Comparison of ENCODE assay signal across 8 cellular contexts in genomic region chr4:112284662-112285411, GRCh38. TPM values are rescaled to one million over a fixed set of nuclear protein-coding genes. Genes with fewer than 3 reads are reported as not detected.
A peak's percentile ranks its signal among the peaks of the same experiment; 100 is the strongest.
DNase-seq lines count a peak whose midpoint lies in the region; ATAC-seq and TF ChIP-seq lines count a peak whose summit lies in the region.

No MANE protein-coding gene starts in this region.

- H3K27me3 ChIP-seq in DOHH2 (ENCODE audit: control insufficient read depth, low read length): no peaks in the 10 kb centered on the region
- no peaks in the 10 kb centered on the region for H3K27me3 ChIP-seq in left ventricle myocardium inferior (ENCODE audit: low read depth)
- no peaks in the 10 kb centered on the region for H3K27me3 ChIP-seq in psoas muscle (ENCODE audit: insufficient read depth in 3 of 3, low read length in 2 of 3)

- peak in 3 of 4 donors; percentile 32 to 70 (median 41) for ATAC-seq in psoas muscle
- ATAC-seq in HG02884 (IDR thresholded peaks at IDR 0.05; ENCODE audit: unreplicated experiment): no peak
- ATAC-seq in GM19463 (IDR thresholded peaks at IDR 0.05; ENCODE audit: unreplicated experiment): no peak

- H3K27ac Mint-ChIP-seq in activated naive CD4-positive, alpha-beta T cell treated with anti-CD3 and anti-CD28 coated beads, Interleukin-2, amount 50 U/mL, for 24 hours: peak overlapping the region; percentile 91

- peaks cover 75% of the 10 kb centered on the region for H3K79me2 ChIP-seq in DOHH2 (ENCODE audit: control insufficient read depth, low read length)

- no peaks in the 10 kb centered on the region for H3K9me3 Mint-ChIP-seq in activated naive CD4-positive, alpha-beta T cell treated with anti-CD3 and anti-CD28 coated beads, Interleukin-2, amount 50 U/mL, for 24 hours

- H3K36me3 ChIP-seq in DOHH2 (ENCODE audit: control insufficient read depth, low read length) (peaks cover 74% of the 10 kb centered on the region), left ventricle myocardium inferior (no peaks in the 10 kb centered on the region), psoas muscle (ENCODE audit: insufficient read depth in 1 of 2, low read depth in 1 of 2) (no peaks in the 10 kb centered on the region)

- no peak for DNase-seq in left ventricle myocardium inferior
- no peak for DNase-seq in psoas muscle
- DNase-seq in OCI-M2 (lab: John Stamatoyannopoulos, UW; ENCODE audit: unreplicated experiment): no peak

- peak overlapping the region; percentile 87 for H3K4me2 ChIP-seq in DOHH2 (ENCODE audit: low read length)

- H3K4me3 ChIP-seq in DOHH2 (ENCODE audit: low read length) (peak overlapping the region; percentile 100), left ventricle myocardium inferior (peak overlapping the region; percentile 92), psoas muscle (peak overlapping the region; percentile 86)

- H3K4me1 Mint-ChIP-seq in activated naive CD4-positive, alpha-beta T cell treated with anti-CD3 and anti-CD28 coated beads, Interleukin-2, amount 50 U/mL, for 24 hours: peaks cover 86% of the 10 kb centered on the region

- no peak for TF ChIP-seq EP300 in Ishikawa (IDR thresholded peaks at IDR 0.05; ENCODE audit: borderline replicate concordance)

- H3K27ac ChIP-seq in DOHH2 (ENCODE audit: low read depth, low read length) (peak overlapping the region; percentile 100), left ventricle myocardium inferior (replicated peaks) (peak overlapping the region; percentile 75), psoas muscle (peak overlapping the region; percentile 51)

- peaks cover 52% of the 10 kb centered on the region for H3F3A ChIP-seq in DOHH2 (ENCODE audit: control insufficient read depth, insufficient read depth)

- intact Hi-C loops in left ventricle myocardium inferior (cut with micrococcal nuclease) (no loop called here), psoas muscle (cut with DNase I) (no loop called here)

- WGBS in psoas muscle, 3 donors: 1 to 4% (median 1%) methylated on average over 15 of the region's 15 CpGs

- peaks cover 11% of the 10 kb centered on the region; the same call in 1 of the 2 replicates for H4K20me1 ChIP-seq in DOHH2 (ENCODE audit: control insufficient read depth, insufficient read depth, low read depth, low read length)

- TF ChIP-seq CTCF in DOHH2 (IDR thresholded peaks at IDR 0.05; ENCODE audit: low read depth, low read length, poor library complexity, severe bottlenecking) (no peak), left ventricle myocardium inferior (IDR thresholded peaks at IDR 0.05; ENCODE audit: borderline replicate concordance) (no peak), psoas muscle (IDR thresholded peaks at IDR 0.05) (no peak)

- peak overlapping the region; percentile 96 for H3K4me3 Mint-ChIP-seq in activated naive CD4-positive, alpha-beta T cell treated with anti-CD3 and anti-CD28 coated beads, Interleukin-2, amount 50 U/mL, for 24 hours

- no peaks in the 10 kb centered on the region for H3K9me2 ChIP-seq in DOHH2 (replicated peaks; ENCODE audit: control insufficient read depth, low read length)

- H3K9me3 ChIP-seq in DOHH2 (ENCODE audit: control insufficient read depth, insufficient read depth, low read length) (peaks cover 28% of the 10 kb centered on the region), left ventricle myocardium inferior (replicated peaks) (no peaks in the 10 kb centered on the region), psoas muscle (no peaks in the 10 kb centered on the region)

- no peaks in the 10 kb centered on the region for H3K27me3 Mint-ChIP-seq in activated naive CD4-positive, alpha-beta T cell treated with anti-CD3 and anti-CD28 coated beads, Interleukin-2, amount 50 U/mL, for 24 hours

- peaks cover 10% of the 10 kb centered on the region for H3K36me3 Mint-ChIP-seq in activated naive CD4-positive, alpha-beta T cell treated with anti-CD3 and anti-CD28 coated beads, Interleukin-2, amount 50 U/mL, for 24 hours

- H3K4me1 ChIP-seq in DOHH2 (ENCODE audit: control insufficient read depth, low read length) (peaks cover 81% of the 10 kb centered on the region), left ventricle myocardium inferior (peaks cover 47% of the 10 kb centered on the region), psoas muscle (peaks cover 7% of the 10 kb centered on the region)

- no peak for TF ChIP-seq RAD21 in Ishikawa (IDR thresholded peaks at IDR 0.05; ENCODE audit: low read depth)

TF ChIP-seq in Ishikawa, 13 proteins besides CTCF, POLR2A, EP300 and RAD21:
- TF ChIP-seq YY1 (IDR thresholded peaks at IDR 0.05; ENCODE audit: low read depth): no peak
- TF ChIP-seq NFIC (IDR thresholded peaks at IDR 0.05): no peak
- TF ChIP-seq TCF12 (IDR thresholded peaks at IDR 0.05; ENCODE audit: low read depth): no peak
- TF ChIP-seq ZBTB7A (IDR thresholded peaks at IDR 0.05; ENCODE audit: low read depth): peak; percentile 55; the same call in 1 of the 2 replicates
TF ChIP-seq in Ishikawa: peak in this region for 1.

RNA-seq across cellular contexts. Expression of gene TIFA, which starts 0.9 kb away (rescaled TPM):
- total RNA-seq in left ventricle myocardium inferior: 16.1 TPM
- 1 to 10 TPM; 1.7 to 3.3 (median 2.2) TPM for total RNA-seq in psoas muscle
- 1 to 10 TPM in 2 of 3 donors, under 1 TPM in 1; 1.00 to 4.2 (median 1.4) TPM for polyA plus RNA-seq in psoas muscle

RNA-seq across cellular contexts. Expression of gene ALPK1, which starts 12.3 kb away (rescaled TPM):
- total RNA-seq in left ventricle myocardium inferior (3.1 TPM), psoas muscle (10 to 100 TPM in 1 of 4 donors, 1 to 10 TPM in 3; 2.3 to 11.0 (median 4.0) TPM)
- 1 to 10 TPM in 2 of 3 donors, under 1 TPM in 1; 0.72 to 3.1 (median 1.6) TPM for polyA plus RNA-seq in psoas muscle

RNA-seq across cellular contexts. Expression of gene AP1AR, which starts 53.2 kb away (rescaled TPM):
- 9.6 TPM for total RNA-seq in left ventricle myocardium inferior
- total RNA-seq in psoas muscle: 10 to 100 TPM in 2 of 4 donors, 1 to 10 TPM in 2; 5.3 to 12.1 (median 10.2) TPM
- 10 to 100 TPM in 1 of 3 donors, 1 to 10 TPM in 2; 5.8 to 19.8 (median 9.9) TPM for polyA plus RNA-seq in psoas muscle

Comparison
In these comparisons a context has a peak if more than half of its experiments do, and no peak if none do; other contexts are left out.
1. ATAC-seq: peak in psoas muscle (3 of 4); none in HG02884 (single experiment) and GM19463 (single experiment).
2. Peak in every context shown above with its lines, with median percentiles within 50 percentile points of each other: H3K27ac ChIP-seq and H3K4me3 ChIP-seq.